19 cellular contexts compared by ENCODE assay signal in genomic region chr22:47544696-47545095, GRCh38.
"Had no signal": no experiment of that assay in that cellular context is flagged by ENCODE, and none has a peak within 500 bp of the region (broad histone marks: within the 10 kb centered on the region; RNA-seq: fewer than 3 reads in every experiment).

No MANE protein-coding gene starts in this region.

- H3K4me3 ChIP-seq: coronary artery, dorsolateral prefrontal cortex, esophagus squamous epithelium, gastrocnemius medialis, heart right ventricle, left lung, lower lobe of right lung had no signal

- H3K27me3 ChIP-seq: gastrocnemius medialis, left lung had no signal

- H3K9me3 ChIP-seq: esophagus squamous epithelium, gastrocnemius medialis had no signal

- H3K27ac ChIP-seq: coronary artery, dorsolateral prefrontal cortex, esophagus squamous epithelium, gastrocnemius medialis, heart right ventricle, left lung, lower lobe of right lung had no signal

- DNase-seq: dermis blood vessel endothelial cell; effector CD4-positive, alpha-beta T cell; effector memory CD4-positive, alpha-beta T cell; esophagus squamous epithelium; foreskin fibroblast; foreskin melanocyte; gastrocnemius medialis; glutamatergic neuron; heart right ventricle; hippocampal formation; left cardiac atrium; left lung; left ventricle myocardium superior; lower lobe of right lung; mammary epithelial cell; mesendoderm; midbrain had no signal

- H3K4me1 ChIP-seq: esophagus squamous epithelium, gastrocnemius medialis, heart right ventricle, left lung, lower lobe of right lung had no signal

- H3K36me3 ChIP-seq: esophagus squamous epithelium, gastrocnemius medialis, heart right ventricle, left lung, lower lobe of right lung had no signal
